ENCODE assay signal across 25 cellular contexts in genomic region chr5:125813221-125813974, GRCh38.
"Had no signal": no experiment of that assay in that cellular context is flagged by ENCODE, and none has a peak within 500 bp of the region (broad histone marks: within the 10 kb centered on the region; RNA-seq: fewer than 3 reads in every experiment).

No MANE protein-coding gene starts in this region.

- H3K4me1 Mint-ChIP-seq: activated B cell treated with CpG ODN at 0.5 μM for 24 hours; activated CD4-positive, alpha-beta T cell treated with anti-CD3 and anti-CD28 coated beads for 36 hours; activated naive CD4-positive, alpha-beta T cell treated with anti-CD3 and anti-CD28 coated beads, Interleukin-2, amount 10 ng/mL, durations not matched to agents 7 days and 5 days; immature natural killer cell; memory B cell; nephron; stimulated activated naive B cell treated with anti-CD40 and anti-IgM and Interleukin-4, amounts not matched to agents 10 μg/mL and 1 μg/mL and 100 μg/mL, for 72 hours had no signal

- H3K36me3 ChIP-seq: sigmoid colon, thyroid gland, upper lobe of right lung had no signal

- DNase-seq: activated B cell treated with CpG ODN at 0.5 μM for 24 hours; activated CD4-positive, alpha-beta T cell treated with anti-CD3 and anti-CD28 coated beads for 36 hours; activated CD4-positive, alpha-beta T cell treated with anti-CD3 and anti-CD28 coated beads, Interleukin-2, amount 50 U/mL, for 4 hours; activated CD8-positive, alpha-beta memory T cell treated with anti-CD3 and anti-CD28 coated beads, Interleukin-2, amount 50 U/mL, for 48 hours; activated naive CD4-positive, alpha-beta T cell treated with anti-CD3 and anti-CD28 coated beads, Interleukin-2, amount 10 ng/mL, durations not matched to agents 7 days and 5 days; activated T-cell treated with anti-CD3 and anti-CD28 coated beads, Interleukin-2, amount 50 U/mL, for 48 hours; cerebellar nuclear complex; foreskin melanocyte; glutamatergic neuron; immature natural killer cell; left cardiac atrium; nucleus accumbens; posterior cingulate gyrus; sigmoid colon; stimulated activated CD4-positive, alpha-beta T cell treated with anti-CD3 and anti-CD28 coated beads, Interleukin-15, amount 100 ng/mL, for 24 hours; stimulated activated CD8-positive, alpha-beta memory T cell treated with anti-CD3 and anti-CD28 coated beads, Interleukin-4, amount 100 ng/mL, for 48 hours; stimulated activated naive B cell treated with anti-CD40 and anti-IgM and Interleukin-4, amounts not matched to agents 10 μg/mL and 1 μg/mL and 100 μg/mL, for 72 hours; T1000; thyroid gland; upper lobe of right lung had no signal

- H3K4me1 ChIP-seq: sigmoid colon, thyroid gland, upper lobe of right lung had no signal

- H3K4me3 ChIP-seq: coronary artery, hepatocyte, sigmoid colon, smooth muscle cell, thyroid gland, upper lobe of right lung had no signal

- H3K4me3 Mint-ChIP-seq: activated B cell treated with CpG ODN at 0.5 μM for 24 hours; activated CD4-positive, alpha-beta T cell treated with anti-CD3 and anti-CD28 coated beads for 36 hours; activated naive CD4-positive, alpha-beta T cell treated with anti-CD3 and anti-CD28 coated beads, Interleukin-2, amount 10 ng/mL, durations not matched to agents 7 days and 5 days; immature natural killer cell; memory B cell; nephron; stimulated activated naive B cell treated with anti-CD40 and anti-IgM and Interleukin-4, amounts not matched to agents 10 μg/mL and 1 μg/mL and 100 μg/mL, for 72 hours had no signal

- H3K27me3 ChIP-seq: hepatocyte, sigmoid colon, thyroid gland, upper lobe of right lung had no signal

- H3K36me3 Mint-ChIP-seq: activated naive CD4-positive, alpha-beta T cell treated with anti-CD3 and anti-CD28 coated beads, Interleukin-2, amount 10 ng/mL, durations not matched to agents 7 days and 5 days; memory B cell; stimulated activated naive B cell treated with anti-CD40 and anti-IgM and Interleukin-4, amounts not matched to agents 10 μg/mL and 1 μg/mL and 100 μg/mL, for 72 hours had no signal

- ATAC-seq: activated CD4-positive, alpha-beta T cell treated with anti-CD3 and anti-CD28 coated beads for 36 hours; left cardiac atrium; stimulated activated naive B cell treated with anti-CD40 and anti-IgM and Interleukin-4, amounts not matched to agents 10 μg/mL and 1 μg/mL and 100 μg/mL, for 72 hours; upper lobe of right lung had no signal

- H3K27ac Mint-ChIP-seq: activated B cell treated with CpG ODN at 0.5 μM for 24 hours; activated CD4-positive, alpha-beta T cell treated with anti-CD3 and anti-CD28 coated beads for 36 hours; activated naive CD4-positive, alpha-beta T cell treated with anti-CD3 and anti-CD28 coated beads, Interleukin-2, amount 10 ng/mL, durations not matched to agents 7 days and 5 days; immature natural killer cell; memory B cell; stimulated activated naive B cell treated with anti-CD40 and anti-IgM and Interleukin-4, amounts not matched to agents 10 μg/mL and 1 μg/mL and 100 μg/mL, for 72 hours had no signal

- H3K9me3 ChIP-seq: sigmoid colon, thyroid gland, upper lobe of right lung had no signal

- H3K27me3 Mint-ChIP-seq: activated B cell treated with CpG ODN at 0.5 μM for 24 hours; activated CD4-positive, alpha-beta T cell treated with anti-CD3 and anti-CD28 coated beads for 36 hours; activated naive CD4-positive, alpha-beta T cell treated with anti-CD3 and anti-CD28 coated beads, Interleukin-2, amount 10 ng/mL, durations not matched to agents 7 days and 5 days; memory B cell; stimulated activated naive B cell treated with anti-CD40 and anti-IgM and Interleukin-4, amounts not matched to agents 10 μg/mL and 1 μg/mL and 100 μg/mL, for 72 hours had no signal

- H3K9me3 Mint-ChIP-seq: activated B cell treated with CpG ODN at 0.5 μM for 24 hours; activated naive CD4-positive, alpha-beta T cell treated with anti-CD3 and anti-CD28 coated beads, Interleukin-2, amount 10 ng/mL, durations not matched to agents 7 days and 5 days; memory B cell; nephron; stimulated activated naive B cell treated with anti-CD40 and anti-IgM and Interleukin-4, amounts not matched to agents 10 μg/mL and 1 μg/mL and 100 μg/mL, for 72 hours had no signal
